ENCODE assay signal across 8 cellular contexts in the genomic region with DNA sequence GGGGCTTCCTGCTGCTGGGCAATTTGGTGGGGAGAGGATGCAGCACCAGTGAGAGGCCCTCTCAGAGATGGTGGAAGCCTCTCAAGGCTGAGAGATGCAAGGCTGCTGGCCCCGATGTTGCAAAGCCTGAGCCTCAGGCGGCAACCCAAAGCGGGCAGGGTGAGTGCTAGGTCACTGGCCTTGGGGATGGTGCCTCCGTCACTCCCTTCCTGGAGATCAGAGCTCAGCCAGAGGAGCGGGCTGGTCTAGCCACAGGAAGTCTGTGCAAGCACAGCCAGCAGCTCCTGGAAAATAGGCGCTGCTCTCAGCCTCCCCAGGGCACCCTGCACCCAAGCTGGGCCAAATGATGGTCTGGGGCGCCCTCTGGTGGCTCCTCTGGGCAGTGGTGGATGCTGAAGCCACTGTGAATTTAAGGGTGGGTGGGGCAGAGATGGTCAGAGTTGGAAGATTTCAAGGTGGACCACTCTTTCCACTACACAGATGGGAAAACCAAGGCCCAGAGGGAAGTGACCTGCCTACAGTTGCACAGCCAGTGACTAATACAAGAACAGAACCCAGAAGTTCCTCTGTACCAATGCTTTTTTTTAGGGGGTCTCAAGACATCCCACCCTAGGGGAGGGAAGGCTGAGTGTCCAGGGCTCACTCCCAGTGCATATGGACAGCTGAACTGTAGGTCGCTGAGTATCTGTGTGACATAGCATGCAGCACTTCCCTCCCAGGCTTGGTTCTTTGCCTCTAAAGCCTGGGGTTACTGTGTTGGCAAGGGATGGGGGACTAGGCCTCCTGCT. TPM values are rescaled to one million over a fixed set of nuclear protein-coding genes. Genes with fewer than 3 reads are reported as not detected.
DNase-seq lines count a peak whose midpoint lies in the region; ATAC-seq and TF ChIP-seq lines count a peak whose summit lies in the region.

No MANE protein-coding gene starts in this region.

- no peaks in the 10 kb centered on the region for H3K36me3 ChIP-seq in lower lobe of right lung

- POLR2A ChIA-PET in activated CD4-positive, alpha-beta memory T cell treated with anti-CD3 and anti-CD28 coated beads for 36 hours (lab: Charles Lee), result interaction anchor here (1.1 kb wide), 2 partner anchors 124 to 543 kb away, joined by 3 read pairs; partner anchors contain the start of gene TM9SF4

- peak overlapping the region; percentile 13 for H3K27ac Mint-ChIP-seq in activated CD4-positive, alpha-beta memory T cell treated with anti-CD3 and anti-CD28 coated beads for 36 hours

- peak; percentile 94 for DNase-seq in ELF-1 (ENCODE audit: low read depth, low spot score)
- DNase-seq in NCI-H774 (lab: John Stamatoyannopoulos, UW), result peak; percentile 76
- peak; percentile 92 for DNase-seq in activated CD4-positive, alpha-beta memory T cell treated with anti-CD3 and anti-CD28 coated beads for 36 hours
- peak; percentile 70 for DNase-seq in dedifferentiated amniotic fluid mesenchymal stem cell (ENCODE audit: extremely low spot score)
- peak; percentile 86 for DNase-seq in lower lobe of right lung
- DNase-seq in stimulated activated CD8-positive, alpha-beta memory T cell treated with anti-CD3 and anti-CD28 coated beads, Interleukin-12 subunit alpha, Interleukin-12 subunit beta, amount 100 ng/mL, for 1 hour (ENCODE audit: low read depth), result peak; percentile 84

- H3K9me3 ChIP-seq in lower lobe of right lung, result no peaks in the 10 kb centered on the region

- H3K4me1 Mint-ChIP-seq in activated CD4-positive, alpha-beta memory T cell treated with anti-CD3 and anti-CD28 coated beads for 36 hours (ENCODE audit: low read depth), result peaks cover 9% of the 10 kb centered on the region

- CTCF ChIA-PET in activated CD4-positive, alpha-beta memory T cell treated with anti-CD3 and anti-CD28 coated beads for 36 hours (lab: Charles Lee), result interaction anchor here (0.6 to 10.9 kb wide), 29 partner anchors 8 to 467 kb away, joined by 3 to 341 read pairs (median 4); no protein-coding TSS in a partner anchor

- no peaks in the 10 kb centered on the region for H3K4me1 ChIP-seq in lower lobe of right lung

- H3K27me3 Mint-ChIP-seq in activated CD4-positive, alpha-beta memory T cell treated with anti-CD3 and anti-CD28 coated beads for 36 hours, result no peaks in the 10 kb centered on the region

- no peak overlapping the region for H3K27ac ChIP-seq in lower lobe of right lung

- intact Hi-C loops in activated CD4-positive, alpha-beta memory T cell treated with anti-CD3 and anti-CD28 coated beads for 36 hours (cut with micrococcal nuclease), result loop anchor here (1.0 to 10.0 kb wide), 3 partner anchors 132 to 288 kb away; no protein-coding TSS in a partner anchor
- intact Hi-C loops in lower lobe of right lung (cut with DNase I), result loop anchor here (10.0 kb wide), 1 partner anchor 128 kb away; no protein-coding TSS in a partner anchor

- no peaks in the 10 kb centered on the region for H3K9me3 Mint-ChIP-seq in activated CD4-positive, alpha-beta memory T cell treated with anti-CD3 and anti-CD28 coated beads for 36 hours

- H3K27me3 ChIP-seq in lower lobe of right lung (ENCODE audit: low read depth), result no peaks in the 10 kb centered on the region

- ATAC-seq in HG03135 (IDR thresholded peaks at IDR 0.05; ENCODE audit: unreplicated experiment) (peak; percentile 77), lower lobe of right lung (peak; percentile 91 to 96), GM21576 (IDR thresholded peaks at IDR 0.05; ENCODE audit: unreplicated experiment) (no peak)

- no peak overlapping the region for H3K4me3 ChIP-seq in lower lobe of right lung

- no peaks in the 10 kb centered on the region for H3K36me3 Mint-ChIP-seq in activated CD4-positive, alpha-beta memory T cell treated with anti-CD3 and anti-CD28 coated beads for 36 hours

- no peak overlapping the region for H3K4me3 Mint-ChIP-seq in activated CD4-positive, alpha-beta memory T cell treated with anti-CD3 and anti-CD28 coated beads for 36 hours

- TF ChIP-seq CTCF in lower lobe of right lung (IDR thresholded peaks at IDR 0.05), result peak; percentile 95

RNA-seq across cellular contexts. Expression of gene C20orf203, which starts 20.8 kb away (rescaled TPM):
- total RNA-seq in activated CD4-positive, alpha-beta memory T cell treated with anti-CD3 and anti-CD28 coated beads for 36 hours, result under 1 TPM in 1 of 2 experiments, not detected in 1; 0.05 TPM
- total RNA-seq in lower lobe of right lung, result not detected
